ENCODE assay signal across 12 cellular contexts in the genomic region with DNA sequence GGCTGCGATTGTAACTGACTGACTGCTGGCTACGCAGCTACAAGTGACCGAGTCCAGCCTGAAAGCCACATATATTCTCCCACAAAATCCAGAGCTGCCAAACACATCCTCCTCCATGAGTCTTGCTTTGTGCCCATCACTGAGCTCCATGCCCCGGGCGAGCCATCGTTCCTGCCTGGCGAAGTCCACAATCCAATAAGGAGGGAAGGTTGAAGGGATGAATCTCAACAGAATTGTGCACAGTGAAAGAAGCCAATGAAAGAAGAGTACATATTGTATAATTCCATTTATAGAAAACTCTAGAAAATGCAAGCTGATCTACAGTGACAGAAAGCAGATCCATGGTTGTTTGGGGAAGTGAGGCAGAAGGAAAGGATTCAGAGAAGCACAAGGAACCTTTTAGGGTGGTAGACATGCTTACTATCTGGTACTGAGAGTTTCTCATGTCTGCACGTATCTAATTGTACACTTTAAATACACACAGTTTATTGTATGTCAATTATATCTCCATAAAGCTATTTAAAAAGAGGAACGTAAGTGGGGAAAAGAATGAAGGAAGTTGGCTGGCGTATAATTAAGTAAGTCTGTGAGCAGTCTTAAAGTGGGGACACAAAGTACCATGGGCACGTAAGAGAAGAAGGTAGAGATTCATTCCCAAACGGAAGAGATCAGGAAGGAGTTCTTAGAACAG.
DNase-seq lines count a peak whose midpoint lies in the region; ATAC-seq and TF ChIP-seq lines count a peak whose summit lies in the region.
"Had no signal": no experiment of that assay in that cellular context is flagged by ENCODE, and none has a peak within 500 bp of the region (broad histone marks: within the 10 kb centered on the region; RNA-seq: fewer than 3 reads in every experiment).

No MANE protein-coding gene starts in this region.

- DNase-seq in CD14-positive monocyte (ENCODE audit: low spot score) (no peak), Peyer's patch (no peak), right cardiac atrium (peak in 1 of 3 donors; percentile 33), prostate gland (ENCODE audit: low spot score) (no peak), NCI-H748 (lab: John Stamatoyannopoulos, UW; ENCODE audit: unreplicated experiment) (no peak), HuH-7 (ENCODE audit: low spot score) (no peak)
- DNase-seq: activated CD4-positive, alpha-beta T cell treated with anti-CD3 and anti-CD28 coated beads, Interleukin-2, amount 10 ng/mL, durations not matched to agents 7 days and 5 days; DMS79; naive B cell had no signal

- H3K4me3 ChIP-seq in Peyer's patch (no peak overlapping the region), right cardiac atrium (ENCODE audit: low read length) (no peak overlapping the region), prostate gland (no peak overlapping the region)

- H3K9me3 ChIP-seq in Peyer's patch = no peaks in the 10 kb centered on the region
- H3K9me3 ChIP-seq in right cardiac atrium (ENCODE audit: control insufficient read depth, low read length) = no peaks in the 10 kb centered on the region
- H3K9me3 ChIP-seq in prostate gland = no peaks in the 10 kb centered on the region

- ATAC-seq in right cardiac atrium (no peak), HG03565 (IDR thresholded peaks at IDR 0.05; ENCODE audit: unreplicated experiment) (no peak), HG02763 (IDR thresholded peaks at IDR 0.05; ENCODE audit: unreplicated experiment) (no peak)

- intact Hi-C loops in CD14-positive monocyte (cut with micrococcal nuclease) = loop anchor here (2.0 to 10.0 kb wide), 5 partner anchors 15 to 795 kb away; no protein-coding TSS in a partner anchor
- intact Hi-C loops in right cardiac atrium (cut with DNase I) = loop anchor here in 3 of 4 donors (5.0 to 10.0 kb wide), 4 partner anchors 82 to 395 kb away; a partner anchor contains a TSS
- intact Hi-C loops in prostate gland (cut with DNase I) = loop anchor here (2.0 to 10.0 kb wide), 4 partner anchors 83 to 798 kb away; a partner anchor contains a TSS

- TF ChIP-seq CTCF in CD14-positive monocyte (IDR thresholded peaks at IDR 0.05) (no peak), Peyer's patch (IDR thresholded peaks at IDR 0.05) (no peak), prostate gland (IDR thresholded peaks at IDR 0.05) (no peak)

- H3K4me3 Mint-ChIP-seq in CD14-positive monocyte = peak overlapping the region; percentile 17 to 65
- H3K4me3 Mint-ChIP-seq: activated CD4-positive, alpha-beta T cell treated with anti-CD3 and anti-CD28 coated beads, Interleukin-2, amount 10 ng/mL, durations not matched to agents 7 days and 5 days; T-helper 1 cell treated with Interleukin-12 subunit alpha and Interleukin-12 subunit beta and Interleukin-4 antibody, amounts not matched to agents 30 μg/mL and 1 μg/mL, for 36 hours had no signal

- WGBS in right cardiac atrium = 72% methylated on average over 12 of the region's 12 CpGs
- WGBS in prostate gland = 62% methylated on average over 12 of the region's 12 CpGs

- TF ChIP-seq POLR2A in Peyer's patch (IDR thresholded peaks at IDR 0.05) (peak in 1 of 2 donors; percentile 67), prostate gland (IDR thresholded peaks at IDR 0.05) (no peak)

- H3K36me3 ChIP-seq in Peyer's patch (no peaks in the 10 kb centered on the region), prostate gland (no peaks in the 10 kb centered on the region)

- peak overlapping the region; percentile 80 to 92 (median 90) for H3K27ac Mint-ChIP-seq in CD14-positive monocyte
- H3K27ac Mint-ChIP-seq: activated CD4-positive, alpha-beta T cell treated with anti-CD3 and anti-CD28 coated beads, Interleukin-2, amount 10 ng/mL, durations not matched to agents 7 days and 5 days; T-helper 1 cell treated with Interleukin-12 subunit alpha and Interleukin-12 subunit beta and Interleukin-4 antibody, amounts not matched to agents 30 μg/mL and 1 μg/mL, for 36 hours had no signal

- H3K27me3 ChIP-seq in Peyer's patch (no peaks in the 10 kb centered on the region), right cardiac atrium (ENCODE audit: control insufficient read depth, insufficient read depth) (no peaks in the 10 kb centered on the region), prostate gland (replicated peaks; ENCODE audit: insufficient read depth) (no peaks in the 10 kb centered on the region)

- peaks cover 75% of the 10 kb centered on the region for H3K4me1 Mint-ChIP-seq in CD14-positive monocyte

- no peaks in the 10 kb centered on the region for H3K36me3 Mint-ChIP-seq in CD14-positive monocyte
- H3K36me3 Mint-ChIP-seq: naive B cell had no signal

- H3K4me1 ChIP-seq in Peyer's patch (peaks cover 0 to 74% (median 21%) of the 10 kb centered on the region in 4 donors), right cardiac atrium (ENCODE audit: control insufficient read depth, insufficient read depth, low read length) (peaks cover 30% of the 10 kb centered on the region), prostate gland (replicated peaks) (peaks cover 12% of the 10 kb centered on the region)

- H3K27ac ChIP-seq in Peyer's patch (peak overlapping the region; percentile 57 to 89 (median 72)), right cardiac atrium (ENCODE audit: low read length) (peak overlapping the region; percentile 92), prostate gland (peak overlapping the region; percentile 48 to 50)

- H3K27me3 Mint-ChIP-seq in CD14-positive monocyte (ENCODE audit: low read depth in 3 of 3) = peaks cover 0 to 2% (median 2%) of the 10 kb centered on the region in 3 donors
- H3K27me3 Mint-ChIP-seq: activated CD4-positive, alpha-beta T cell treated with anti-CD3 and anti-CD28 coated beads, Interleukin-2, amount 10 ng/mL, durations not matched to agents 7 days and 5 days; naive B cell had no signal

- peaks cover 0 to 2% (median 0%) of the 10 kb centered on the region in 7 donors for H3K9me3 Mint-ChIP-seq in CD14-positive monocyte
- H3K9me3 Mint-ChIP-seq: activated CD4-positive, alpha-beta T cell treated with anti-CD3 and anti-CD28 coated beads, Interleukin-2, amount 10 ng/mL, durations not matched to agents 7 days and 5 days; naive B cell; T-helper 1 cell treated with Interleukin-12 subunit alpha and Interleukin-12 subunit beta and Interleukin-4 antibody, amounts not matched to agents 30 μg/mL and 1 μg/mL, for 36 hours had no signal
